Comparison of ENCODE assay signal across 1 cellular context in the genomic region with DNA sequence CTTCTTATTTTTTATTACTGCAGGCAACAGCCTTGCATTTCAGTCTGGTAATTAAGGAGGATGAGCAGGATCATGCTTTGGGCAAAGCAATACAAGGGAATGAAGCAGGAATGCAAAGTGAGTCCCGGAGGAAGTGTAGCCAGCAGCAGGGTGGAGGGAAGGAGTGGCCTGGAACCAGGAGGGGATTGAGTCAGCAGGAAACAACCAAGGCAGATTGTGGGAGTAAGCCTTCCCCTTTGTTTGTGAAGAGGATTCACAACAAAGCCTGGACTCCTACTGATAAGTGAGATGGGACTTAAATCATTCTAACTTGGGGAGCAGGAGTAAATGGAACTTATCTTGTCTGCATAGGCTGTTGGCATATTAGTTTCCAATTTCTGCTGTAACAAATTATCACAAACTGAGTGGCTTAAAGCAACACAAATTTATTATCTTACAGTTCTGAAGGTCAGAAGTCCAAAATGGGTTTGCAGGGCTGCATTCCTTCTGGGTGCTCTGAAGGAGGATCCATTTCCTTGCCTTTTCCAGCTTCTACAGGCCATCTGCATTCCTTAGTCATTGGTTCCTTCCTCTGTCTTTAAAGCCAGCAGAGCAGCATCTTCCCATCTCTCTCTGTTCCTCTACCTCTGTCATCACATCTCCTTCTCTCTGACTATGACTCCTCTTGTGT.
TF ChIP-seq lines count a peak whose summit lies in the region.

No MANE protein-coding gene starts in this region.

TF ChIP-seq in K562, 482 proteins besides CTCF, POLR2A, EP300 and RAD21 (continued from another document and continues in another):
- TF ChIP-seq, protein P1, sequence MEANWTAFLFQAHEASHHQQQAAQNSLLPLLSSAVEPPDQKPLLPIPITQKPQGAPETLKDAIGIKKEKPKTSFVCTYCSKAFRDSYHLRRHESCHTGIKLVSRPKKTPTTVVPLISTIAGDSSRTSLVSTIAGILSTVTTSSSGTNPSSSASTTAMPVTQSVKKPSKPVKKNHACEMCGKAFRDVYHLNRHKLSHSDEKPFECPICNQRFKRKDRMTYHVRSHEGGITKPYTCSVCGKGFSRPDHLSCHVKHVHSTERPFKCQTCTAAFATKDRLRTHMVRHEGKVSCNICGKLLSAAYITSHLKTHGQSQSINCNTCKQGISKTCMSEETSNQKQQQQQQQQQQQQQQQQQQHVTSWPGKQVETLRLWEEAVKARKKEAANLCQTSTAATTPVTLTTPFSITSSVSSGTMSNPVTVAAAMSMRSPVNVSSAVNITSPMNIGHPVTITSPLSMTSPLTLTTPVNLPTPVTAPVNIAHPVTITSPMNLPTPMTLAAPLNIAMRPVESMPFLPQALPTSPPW (CRISPR knock-in tag; IDR thresholded peaks at IDR 0.05): peak; percentile 33; the same call in 1 of the 2 replicates
- TF ChIP-seq FOXA3 (CRISPR knock-in tag; conservative IDR thresholded peaks at IDR 0.05 in 1 of 2, IDR thresholded peaks at IDR 0.05 in 1 of 2) (peak in 1 of 2 experiments; percentile 88; a peak in 2 of 4 replicates), GABPA (tag; conservative IDR thresholded peaks at IDR 0.05; ENCODE audit: low read depth) (peak; percentile 40; the same call in 1 of the 2 replicates), CBFA2T2 (conservative IDR thresholded peaks at IDR 0.05) (peak; percentile 80), KLF16 (IDR thresholded peaks at IDR 0.05) (peak; percentile 70), TAL1 (IDR thresholded peaks at IDR 0.05) (peak; percentile 76), CTBP1 (IDR thresholded peaks at IDR 0.05; ENCODE audit: borderline replicate concordance) (peak; percentile 65; the same call in 1 of the 2 replicates), CHD1 (IDR thresholded peaks at IDR 0.05; ENCODE audit: low read length) (no peak), FOXM1 (IDR thresholded peaks at IDR 0.05; ENCODE audit: low read depth) (no peak), FOXM1 (CRISPR knock-in tag; IDR thresholded peaks at IDR 0.05; ENCODE audit: low read depth) (no peak), ATF1 (CRISPR knock-in tag; IDR thresholded peaks at IDR 0.05) (no peak), ATF1 (tag; IDR thresholded peaks at IDR 0.05) (no peak), NEUROD1 (IDR thresholded peaks at IDR 0.05; ENCODE audit: borderline replicate concordance, low read depth, low read length, partially characterized antibody) (peak; percentile 53), ATF7 (IDR thresholded peaks at IDR 0.05) (no peak), RBM14 (IDR thresholded peaks at IDR 0.05; ENCODE audit: borderline replicate concordance, insufficient read depth, low read depth, low read length) (no peak), KDM1A (IDR thresholded peaks at IDR 0.05) (peak; percentile 71 to 83), MAFG (tag; conservative IDR thresholded peaks at IDR 0.05) (peak; percentile 27), ZNF174 (CRISPR knock-in tag; IDR thresholded peaks at IDR 0.05) (no peak), PHB2 (IDR thresholded peaks at IDR 0.05; ENCODE audit: low read depth) (peak; percentile 33; the same call in 1 of the 2 replicates), RBM17 (IDR thresholded peaks at IDR 0.05; ENCODE audit: borderline replicate concordance, low read depth, low read length) (no peak), SOX6 (IDR thresholded peaks at IDR 0.05) (peak; percentile 97), ZNF764 (CRISPR knock-in tag; IDR thresholded peaks at IDR 0.05; ENCODE audit: low read depth) (no peak), MECOM (CRISPR knock-in tag; IDR thresholded peaks at IDR 0.05) (peak; percentile 100), SMARCC2 (IDR thresholded peaks at IDR 0.05; ENCODE audit: low read depth) (0 out of 2 replicates have a peak, but pooled peaks have one; percentile 22), ZEB2 (IDR thresholded peaks at IDR 0.05) (peak; percentile 54; the same call in 1 of the 2 replicates), SPI1 (IDR thresholded peaks at IDR 0.05; ENCODE audit: borderline replicate concordance, low read depth, low read length) (peak; percentile 49; the same call in 1 of the 2 replicates), CBFA2T3 (IDR thresholded peaks at IDR 0.05) (peak; percentile 88), MCM2 (IDR thresholded peaks at IDR 0.05; ENCODE audit: low read depth) (no peak), ZNF589 (CRISPR knock-in tag; IDR thresholded peaks at IDR 0.05; ENCODE audit: low read depth) (0 out of 2 replicates have a peak, but pooled peaks have one; percentile 31)
- TF ChIP-seq, protein P2, sequence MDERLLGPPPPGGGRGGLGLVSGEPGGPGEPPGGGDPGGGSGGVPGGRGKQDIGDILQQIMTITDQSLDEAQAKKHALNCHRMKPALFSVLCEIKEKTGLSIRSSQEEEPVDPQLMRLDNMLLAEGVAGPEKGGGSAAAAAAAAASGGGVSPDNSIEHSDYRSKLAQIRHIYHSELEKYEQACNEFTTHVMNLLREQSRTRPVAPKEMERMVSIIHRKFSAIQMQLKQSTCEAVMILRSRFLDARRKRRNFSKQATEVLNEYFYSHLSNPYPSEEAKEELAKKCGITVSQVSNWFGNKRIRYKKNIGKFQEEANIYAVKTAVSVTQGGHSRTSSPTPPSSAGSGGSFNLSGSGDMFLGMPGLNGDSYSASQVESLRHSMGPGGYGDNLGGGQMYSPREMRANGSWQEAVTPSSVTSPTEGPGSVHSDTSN (CRISPR knock-in tag; IDR thresholded peaks at IDR 0.05; ENCODE audit: low read depth): no peak
- TF ChIP-seq, protein P2 (tag; conservative IDR thresholded peaks at IDR 0.05; ENCODE audit: low read depth): peak; percentile 86
- TF ChIP-seq, protein P3, sequence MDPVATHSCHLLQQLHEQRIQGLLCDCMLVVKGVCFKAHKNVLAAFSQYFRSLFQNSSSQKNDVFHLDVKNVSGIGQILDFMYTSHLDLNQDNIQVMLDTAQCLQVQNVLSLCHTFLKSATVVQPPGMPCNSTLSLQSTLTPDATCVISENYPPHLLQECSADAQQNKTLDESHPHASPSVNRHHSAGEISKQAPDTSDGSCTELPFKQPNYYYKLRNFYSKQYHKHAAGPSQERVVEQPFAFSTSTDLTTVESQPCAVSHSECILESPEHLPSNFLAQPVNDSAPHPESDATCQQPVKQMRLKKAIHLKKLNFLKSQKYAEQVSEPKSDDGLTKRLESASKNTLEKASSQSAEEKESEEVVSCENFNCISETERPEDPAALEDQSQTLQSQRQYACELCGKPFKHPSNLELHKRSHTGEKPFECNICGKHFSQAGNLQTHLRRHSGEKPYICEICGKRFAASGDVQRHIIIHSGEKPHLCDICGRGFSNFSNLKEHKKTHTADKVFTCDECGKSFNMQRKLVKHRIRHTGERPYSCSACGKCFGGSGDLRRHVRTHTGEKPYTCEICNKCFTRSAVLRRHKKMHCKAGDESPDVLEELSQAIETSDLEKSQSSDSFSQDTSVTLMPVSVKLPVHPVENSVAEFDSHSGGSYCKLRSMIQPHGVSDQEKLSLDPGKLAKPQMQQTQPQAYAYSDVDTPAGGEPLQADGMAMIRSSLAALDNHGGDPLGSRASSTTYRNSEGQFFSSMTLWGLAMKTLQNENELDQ (CRISPR knock-in tag; IDR thresholded peaks at IDR 0.05; ENCODE audit: borderline replicate concordance): no peak
- TF ChIP-seq, protein P4, sequence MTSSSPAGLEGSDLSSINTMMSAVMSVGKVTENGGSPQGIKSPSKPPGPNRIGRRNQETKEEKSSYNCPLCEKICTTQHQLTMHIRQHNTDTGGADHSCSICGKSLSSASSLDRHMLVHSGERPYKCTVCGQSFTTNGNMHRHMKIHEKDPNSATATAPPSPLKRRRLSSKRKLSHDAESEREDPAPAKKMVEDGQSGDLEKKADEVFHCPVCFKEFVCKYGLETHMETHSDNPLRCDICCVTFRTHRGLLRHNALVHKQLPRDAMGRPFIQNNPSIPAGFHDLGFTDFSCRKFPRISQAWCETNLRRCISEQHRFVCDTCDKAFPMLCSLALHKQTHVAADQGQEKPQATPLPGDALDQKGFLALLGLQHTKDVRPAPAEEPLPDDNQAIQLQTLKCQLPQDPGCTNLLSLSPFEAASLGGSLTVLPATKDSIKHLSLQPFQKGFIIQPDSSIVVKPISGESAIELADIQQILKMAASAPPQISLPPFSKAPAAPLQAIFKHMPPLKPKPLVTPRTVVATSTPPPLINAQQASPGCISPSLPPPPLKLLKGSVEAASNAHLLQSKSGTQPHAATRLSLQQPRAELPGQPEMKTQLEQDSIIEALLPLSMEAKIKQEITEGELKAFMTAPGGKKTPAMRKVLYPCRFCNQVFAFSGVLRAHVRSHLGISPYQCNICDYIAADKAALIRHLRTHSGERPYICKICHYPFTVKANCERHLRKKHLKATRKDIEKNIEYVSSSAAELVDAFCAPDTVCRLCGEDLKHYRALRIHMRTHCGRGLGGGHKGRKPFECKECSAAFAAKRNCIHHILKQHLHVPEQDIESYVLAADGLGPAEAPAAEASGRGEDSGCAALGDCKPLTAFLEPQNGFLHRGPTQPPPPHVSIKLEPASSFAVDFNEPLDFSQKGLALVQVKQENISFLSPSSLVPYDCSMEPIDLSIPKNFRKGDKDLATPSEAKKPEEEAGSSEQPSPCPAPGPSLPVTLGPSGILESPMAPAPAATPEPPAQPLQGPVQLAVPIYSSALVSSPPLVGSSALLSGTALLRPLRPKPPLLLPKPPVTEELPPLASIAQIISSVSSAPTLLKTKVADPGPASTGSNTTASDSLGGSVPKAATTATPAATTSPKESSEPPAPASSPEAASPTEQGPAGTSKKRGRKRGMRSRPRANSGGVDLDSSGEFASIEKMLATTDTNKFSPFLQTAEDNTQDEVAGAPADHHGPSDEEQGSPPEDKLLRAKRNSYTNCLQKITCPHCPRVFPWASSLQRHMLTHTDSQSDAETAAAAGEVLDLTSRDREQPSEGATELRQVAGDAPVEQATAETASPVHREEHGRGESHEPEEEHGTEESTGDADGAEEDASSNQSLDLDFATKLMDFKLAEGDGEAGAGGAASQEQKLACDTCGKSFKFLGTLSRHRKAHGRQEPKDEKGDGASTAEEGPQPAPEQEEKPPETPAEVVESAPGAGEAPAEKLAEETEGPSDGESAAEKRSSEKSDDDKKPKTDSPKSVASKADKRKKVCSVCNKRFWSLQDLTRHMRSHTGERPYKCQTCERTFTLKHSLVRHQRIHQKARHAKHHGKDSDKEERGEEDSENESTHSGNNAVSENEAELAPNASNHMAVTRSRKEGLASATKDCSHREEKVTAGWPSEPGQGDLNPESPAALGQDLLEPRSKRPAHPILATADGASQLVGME (CRISPR knock-in tag; IDR thresholded peaks at IDR 0.05): no peak
- TF ChIP-seq, protein P5, sequence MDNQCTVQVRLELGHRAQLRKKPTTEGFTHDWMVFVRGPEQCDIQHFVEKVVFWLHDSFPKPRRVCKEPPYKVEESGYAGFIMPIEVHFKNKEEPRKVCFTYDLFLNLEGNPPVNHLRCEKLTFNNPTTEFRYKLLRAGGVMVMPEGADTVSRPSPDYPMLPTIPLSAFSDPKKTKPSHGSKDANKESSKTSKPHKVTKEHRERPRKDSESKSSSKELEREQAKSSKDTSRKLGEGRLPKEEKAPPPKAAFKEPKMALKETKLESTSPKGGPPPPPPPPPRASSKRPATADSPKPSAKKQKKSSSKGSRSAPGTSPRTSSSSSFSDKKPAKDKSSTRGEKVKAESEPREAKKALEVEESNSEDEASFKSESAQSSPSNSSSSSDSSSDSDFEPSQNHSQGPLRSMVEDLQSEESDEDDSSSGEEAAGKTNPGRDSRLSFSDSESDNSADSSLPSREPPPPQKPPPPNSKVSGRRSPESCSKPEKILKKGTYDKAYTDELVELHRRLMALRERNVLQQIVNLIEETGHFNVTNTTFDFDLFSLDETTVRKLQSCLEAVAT (IDR thresholded peaks at IDR 0.05): no peak
- TF ChIP-seq, protein P6, sequence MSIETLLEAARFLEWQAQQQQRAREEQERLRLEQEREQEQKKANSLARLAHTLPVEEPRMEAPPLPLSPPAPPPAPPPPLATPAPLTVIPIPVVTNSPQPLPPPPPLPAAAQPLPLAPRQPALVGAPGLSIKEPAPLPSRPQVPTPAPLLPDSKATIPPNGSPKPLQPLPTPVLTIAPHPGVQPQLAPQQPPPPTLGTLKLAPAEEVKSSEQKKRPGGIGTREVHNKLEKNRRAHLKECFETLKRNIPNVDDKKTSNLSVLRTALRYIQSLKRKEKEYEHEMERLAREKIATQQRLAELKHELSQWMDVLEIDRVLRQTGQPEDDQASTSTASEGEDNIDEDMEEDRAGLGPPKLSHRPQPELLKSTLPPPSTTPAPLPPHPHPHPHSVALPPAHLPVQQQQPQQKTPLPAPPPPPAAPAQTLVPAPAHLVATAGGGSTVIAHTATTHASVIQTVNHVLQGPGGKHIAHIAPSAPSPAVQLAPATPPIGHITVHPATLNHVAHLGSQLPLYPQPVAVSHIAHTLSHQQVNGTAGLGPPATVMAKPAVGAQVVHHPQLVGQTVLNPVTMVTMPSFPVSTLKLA (conservative IDR thresholded peaks at IDR 0.05): 0 out of 4 replicates have a peak, but pooled peaks of 1 of the 2 experiments have one; percentile 27
- TF ChIP-seq, protein P7, sequence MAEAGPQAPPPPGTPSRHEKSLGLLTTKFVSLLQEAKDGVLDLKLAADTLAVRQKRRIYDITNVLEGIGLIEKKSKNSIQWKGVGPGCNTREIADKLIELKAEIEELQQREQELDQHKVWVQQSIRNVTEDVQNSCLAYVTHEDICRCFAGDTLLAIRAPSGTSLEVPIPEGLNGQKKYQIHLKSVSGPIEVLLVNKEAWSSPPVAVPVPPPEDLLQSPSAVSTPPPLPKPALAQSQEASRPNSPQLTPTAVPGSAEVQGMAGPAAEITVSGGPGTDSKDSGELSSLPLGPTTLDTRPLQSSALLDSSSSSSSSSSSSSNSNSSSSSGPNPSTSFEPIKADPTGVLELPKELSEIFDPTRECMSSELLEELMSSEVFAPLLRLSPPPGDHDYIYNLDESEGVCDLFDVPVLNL (CRISPR knock-in tag; IDR thresholded peaks at IDR 0.05; ENCODE audit: low read depth): no peak
- TF ChIP-seq, protein P8, sequence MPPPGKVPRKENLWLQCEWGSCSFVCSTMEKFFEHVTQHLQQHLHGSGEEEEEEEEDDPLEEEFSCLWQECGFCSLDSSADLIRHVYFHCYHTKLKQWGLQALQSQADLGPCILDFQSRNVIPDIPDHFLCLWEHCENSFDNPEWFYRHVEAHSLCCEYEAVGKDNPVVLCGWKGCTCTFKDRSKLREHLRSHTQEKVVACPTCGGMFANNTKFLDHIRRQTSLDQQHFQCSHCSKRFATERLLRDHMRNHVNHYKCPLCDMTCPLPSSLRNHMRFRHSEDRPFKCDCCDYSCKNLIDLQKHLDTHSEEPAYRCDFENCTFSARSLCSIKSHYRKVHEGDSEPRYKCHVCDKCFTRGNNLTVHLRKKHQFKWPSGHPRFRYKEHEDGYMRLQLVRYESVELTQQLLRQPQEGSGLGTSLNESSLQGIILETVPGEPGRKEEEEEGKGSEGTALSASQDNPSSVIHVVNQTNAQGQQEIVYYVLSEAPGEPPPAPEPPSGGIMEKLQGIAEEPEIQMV (tag; conservative IDR thresholded peaks at IDR 0.05; ENCODE audit: low read depth): no peak
- TF ChIP-seq, protein P9, sequence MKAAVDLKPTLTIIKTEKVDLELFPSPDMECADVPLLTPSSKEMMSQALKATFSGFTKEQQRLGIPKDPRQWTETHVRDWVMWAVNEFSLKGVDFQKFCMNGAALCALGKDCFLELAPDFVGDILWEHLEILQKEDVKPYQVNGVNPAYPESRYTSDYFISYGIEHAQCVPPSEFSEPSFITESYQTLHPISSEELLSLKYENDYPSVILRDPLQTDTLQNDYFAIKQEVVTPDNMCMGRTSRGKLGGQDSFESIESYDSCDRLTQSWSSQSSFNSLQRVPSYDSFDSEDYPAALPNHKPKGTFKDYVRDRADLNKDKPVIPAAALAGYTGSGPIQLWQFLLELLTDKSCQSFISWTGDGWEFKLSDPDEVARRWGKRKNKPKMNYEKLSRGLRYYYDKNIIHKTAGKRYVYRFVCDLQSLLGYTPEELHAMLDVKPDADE (conservative IDR thresholded peaks at IDR 0.05; ENCODE audit: control insufficient read depth, low read depth, low read length): no peak
